Comparison of ENCODE assay signal across 21 cellular contexts in the genomic region with DNA sequence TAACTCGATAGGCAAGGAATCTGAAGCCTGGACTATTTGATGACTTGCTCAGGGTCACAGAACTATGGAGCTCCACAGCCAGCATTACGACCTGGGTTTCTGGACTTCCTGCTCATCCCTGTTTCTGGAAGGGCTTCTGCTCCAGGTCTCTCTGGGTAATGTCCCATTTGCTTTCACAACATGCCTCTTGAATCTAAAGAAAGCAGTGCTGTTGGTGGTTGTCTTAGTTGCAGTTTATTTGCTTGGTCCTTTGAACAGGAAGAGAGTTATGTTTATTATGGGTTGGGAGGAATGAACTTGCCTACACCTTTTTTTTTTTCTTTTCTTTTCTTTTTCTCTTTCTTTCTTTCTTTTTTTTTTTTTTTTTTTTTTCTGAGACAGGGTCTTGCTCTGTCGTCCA.
DNase-seq lines count a peak whose midpoint lies in the region; ATAC-seq, FAIRE-seq and TF ChIP-seq lines count a peak whose summit lies in the region.
"Had no signal": no experiment of that assay in that cellular context is flagged by ENCODE, and none has a peak within 500 bp of the region (broad histone marks: within the 10 kb centered on the region; RNA-seq: fewer than 3 reads in every experiment).

No MANE protein-coding gene starts in this region.

- peak overlapping the region; percentile 74 for H3K27ac Mint-ChIP-seq in activated naive CD4-positive, alpha-beta T cell treated with anti-CD3 and anti-CD28 coated beads, Interleukin-2, amount 10 ng/mL, durations not matched to agents 7 days and 5 days
- peak overlapping the region in 1 of 2 donors; percentile 76 for H3K27ac Mint-ChIP-seq in activated naive CD4-positive, alpha-beta T cell treated with anti-CD3 and anti-CD28 coated beads, Interleukin-2, amount 50 U/mL, for 72 hours
- peak overlapping the region; percentile 35 for H3K27ac Mint-ChIP-seq in T-helper 17 cell
- H3K27ac Mint-ChIP-seq in activated naive CD8-positive, alpha-beta T cell treated with anti-CD3 and anti-CD28 coated beads, Interleukin-2, amount 50 U/mL, for 24 hours: peak overlapping the region; percentile 72
- peak overlapping the region; percentile 54 to 68 for H3K27ac Mint-ChIP-seq in stimulated activated naive CD8-positive, alpha-beta T cell treated with anti-CD3 and anti-CD28 coated beads, Interleukin-15, amount 100 ng/mL, for 72 hours

- peaks cover 40% of the 10 kb centered on the region for H3K36me3 Mint-ChIP-seq in activated naive CD4-positive, alpha-beta T cell treated with anti-CD3 and anti-CD28 coated beads, Interleukin-2, amount 10 ng/mL, durations not matched to agents 7 days and 5 days
- H3K36me3 Mint-ChIP-seq in activated naive CD4-positive, alpha-beta T cell treated with anti-CD3 and anti-CD28 coated beads, Interleukin-2, amount 50 U/mL, for 72 hours: peaks cover 13 to 49% of the 10 kb centered on the region in 2 donors
- H3K36me3 Mint-ChIP-seq in T-helper 17 cell (ENCODE audit: low read depth): peaks cover 4% of the 10 kb centered on the region
- peaks cover 23% of the 10 kb centered on the region for H3K36me3 Mint-ChIP-seq in activated naive CD8-positive, alpha-beta T cell treated with anti-CD3 and anti-CD28 coated beads, Interleukin-2, amount 50 U/mL, for 24 hours (ENCODE audit: low read depth)

- H3K9me3 ChIP-seq in T-helper 17 cell (ENCODE audit: control insufficient read depth, low read length, poor library complexity, severe bottlenecking): no peaks in the 10 kb centered on the region
- H3K9me3 ChIP-seq: uterus had no signal

- DNase-seq in activated naive CD4-positive, alpha-beta T cell treated with anti-CD3 and anti-CD28 coated beads, Interleukin-2, amount 10 ng/mL, durations not matched to agents 7 days and 5 days: no peak
- DNase-seq in activated naive CD4-positive, alpha-beta T cell treated with anti-CD3 and anti-CD28 coated beads, Interleukin-2, amount 50 U/mL, for 72 hours (ENCODE audit: low spot score in 2 of 2): no peak
- DNase-seq in T-helper 17 cell: no peak
- no peak for DNase-seq in activated naive CD8-positive, alpha-beta T cell treated with anti-CD3 and anti-CD28 coated beads, Interleukin-2, amount 50 U/mL, for 24 hours
- no peak for DNase-seq in stimulated activated naive CD8-positive, alpha-beta T cell treated with anti-CD3 and anti-CD28 coated beads, Interleukin-15, amount 100 ng/mL, for 72 hours
- no peak for DNase-seq in GM12892 (ENCODE audit: insufficient read length)
- DNase-seq: activated CD4-positive, alpha-beta T cell treated with anti-CD3 and anti-CD28 coated beads for 1 hour; activated CD8-positive, alpha-beta memory T cell treated with anti-CD3 and anti-CD28 coated beads, Interleukin-2, amount 50 U/mL, for 48 hours; C1 segment of cervical spinal cord; Karpas-422; NCI-H1417 treated with DMSO at 0.1 percent for 48 hours; NCI-H2081 treated with DMSO at 0.1 percent for 48 hours; NCI-H226; NCI-H69; posterior cingulate gyrus; right cardiac atrium; uterus had no signal

- H3K9me3 Mint-ChIP-seq in activated naive CD4-positive, alpha-beta T cell treated with anti-CD3 and anti-CD28 coated beads, Interleukin-2, amount 10 ng/mL, durations not matched to agents 7 days and 5 days: peaks cover 17% of the 10 kb centered on the region
- peaks cover 6 to 17% of the 10 kb centered on the region in 2 donors for H3K9me3 Mint-ChIP-seq in activated naive CD4-positive, alpha-beta T cell treated with anti-CD3 and anti-CD28 coated beads, Interleukin-2, amount 50 U/mL, for 72 hours
- peaks cover 14% of the 10 kb centered on the region for H3K9me3 Mint-ChIP-seq in activated naive CD8-positive, alpha-beta T cell treated with anti-CD3 and anti-CD28 coated beads, Interleukin-2, amount 50 U/mL, for 24 hours
- H3K9me3 Mint-ChIP-seq in stimulated activated naive CD8-positive, alpha-beta T cell treated with anti-CD3 and anti-CD28 coated beads, Interleukin-15, amount 100 ng/mL, for 72 hours: peaks cover 10 to 20% of the 10 kb centered on the region in 2 donors

- ATAC-seq in activated naive CD4-positive, alpha-beta T cell treated with anti-CD3 and anti-CD28 coated beads, Interleukin-2, amount 50 U/mL, for 72 hours: no peak
- no peak for ATAC-seq in T-helper 17 cell
- ATAC-seq in activated naive CD8-positive, alpha-beta T cell treated with anti-CD3 and anti-CD28 coated beads, Interleukin-2, amount 50 U/mL, for 24 hours: no peak
- ATAC-seq in stimulated activated naive CD8-positive, alpha-beta T cell treated with anti-CD3 and anti-CD28 coated beads, Interleukin-15, amount 100 ng/mL, for 72 hours: no peak
- no peak for ATAC-seq in HG02852 (IDR thresholded peaks at IDR 0.05; ENCODE audit: unreplicated experiment)
- ATAC-seq: HCT116 had no signal

- H3K4me1 Mint-ChIP-seq in activated naive CD4-positive, alpha-beta T cell treated with anti-CD3 and anti-CD28 coated beads, Interleukin-2, amount 10 ng/mL, durations not matched to agents 7 days and 5 days: peaks cover 74% of the 10 kb centered on the region
- peaks cover 37% of the 10 kb centered on the region for H3K4me1 Mint-ChIP-seq in T-helper 17 cell
- H3K4me1 Mint-ChIP-seq in activated naive CD8-positive, alpha-beta T cell treated with anti-CD3 and anti-CD28 coated beads, Interleukin-2, amount 50 U/mL, for 24 hours: peaks cover 78% of the 10 kb centered on the region
- peaks cover 62% of the 10 kb centered on the region for H3K4me1 Mint-ChIP-seq in stimulated activated naive CD8-positive, alpha-beta T cell treated with anti-CD3 and anti-CD28 coated beads, Interleukin-15, amount 100 ng/mL, for 72 hours

- H3K27me3 Mint-ChIP-seq in activated naive CD4-positive, alpha-beta T cell treated with anti-CD3 and anti-CD28 coated beads, Interleukin-2, amount 10 ng/mL, durations not matched to agents 7 days and 5 days: no peaks in the 10 kb centered on the region
- H3K27me3 Mint-ChIP-seq in T-helper 17 cell: no peaks in the 10 kb centered on the region
- no peaks in the 10 kb centered on the region for H3K27me3 Mint-ChIP-seq in activated naive CD8-positive, alpha-beta T cell treated with anti-CD3 and anti-CD28 coated beads, Interleukin-2, amount 50 U/mL, for 24 hours
- H3K27me3 Mint-ChIP-seq in stimulated activated naive CD8-positive, alpha-beta T cell treated with anti-CD3 and anti-CD28 coated beads, Interleukin-15, amount 100 ng/mL, for 72 hours: no peaks in the 10 kb centered on the region

- H3K4me3 Mint-ChIP-seq in activated naive CD4-positive, alpha-beta T cell treated with anti-CD3 and anti-CD28 coated beads, Interleukin-2, amount 10 ng/mL, durations not matched to agents 7 days and 5 days: no peak overlapping the region
- no peak overlapping the region for H3K4me3 Mint-ChIP-seq in T-helper 17 cell
- peak overlapping the region; percentile 35 for H3K4me3 Mint-ChIP-seq in activated naive CD8-positive, alpha-beta T cell treated with anti-CD3 and anti-CD28 coated beads, Interleukin-2, amount 50 U/mL, for 24 hours
- peak overlapping the region in 1 of 2 donors; percentile 39 for H3K4me3 Mint-ChIP-seq in stimulated activated naive CD8-positive, alpha-beta T cell treated with anti-CD3 and anti-CD28 coated beads, Interleukin-15, amount 100 ng/mL, for 72 hours

- TF ChIP-seq POLR2A in GM12892 (IDR thresholded peaks at IDR 0.05; ENCODE audit: low read depth, low read length): no peak

- CTCF ChIA-PET in activated naive CD4-positive, alpha-beta T cell treated with anti-CD3 and anti-CD28 coated beads, Interleukin-2, amount 10 ng/mL, durations not matched to agents 7 days and 5 days (lab: Charles Lee): no interaction called here

- FAIRE-seq in GM12892 (lab: Jason Lieb, UNC): no peak
- FAIRE-seq: frontal cortex, GM12891 had no signal
